ENCODE assay signal across 1 cellular context in the genomic region with DNA sequence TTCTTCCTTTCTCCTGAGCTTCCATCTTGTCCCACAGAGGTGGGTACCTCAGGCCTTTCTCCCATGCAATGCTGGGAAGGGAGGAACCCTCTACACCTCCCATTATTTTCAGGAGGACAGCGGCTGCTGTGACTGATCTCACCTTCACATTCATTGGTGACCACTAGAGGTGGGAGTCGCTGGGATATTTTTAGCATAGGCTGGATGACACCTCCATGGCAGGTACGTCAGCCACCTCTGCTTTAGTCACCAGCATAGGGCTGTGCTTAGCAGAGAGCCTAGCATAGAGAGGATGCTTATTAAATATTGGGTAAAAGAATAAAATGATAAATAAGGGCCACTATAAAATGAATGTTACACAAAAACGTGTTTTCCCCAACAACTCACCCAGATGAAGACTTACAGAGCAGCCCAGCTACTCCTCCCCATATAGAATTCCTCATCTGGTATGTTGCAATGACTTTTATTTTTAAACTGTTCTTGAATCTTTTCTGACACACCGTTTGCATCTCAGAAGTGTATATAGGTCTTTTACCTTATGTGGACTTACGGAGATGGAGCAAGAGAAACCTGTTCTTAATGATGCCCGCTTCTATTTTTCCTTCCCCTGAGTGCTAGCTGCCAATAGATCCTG.
TF ChIP-seq lines count a peak whose summit lies in the region.

No MANE protein-coding gene starts in this region.

TF ChIP-seq in GM23338, 12 proteins besides CTCF, POLR2A, EP300 and RAD21 (continued from another document):
- TF ChIP-seq, protein P1, sequence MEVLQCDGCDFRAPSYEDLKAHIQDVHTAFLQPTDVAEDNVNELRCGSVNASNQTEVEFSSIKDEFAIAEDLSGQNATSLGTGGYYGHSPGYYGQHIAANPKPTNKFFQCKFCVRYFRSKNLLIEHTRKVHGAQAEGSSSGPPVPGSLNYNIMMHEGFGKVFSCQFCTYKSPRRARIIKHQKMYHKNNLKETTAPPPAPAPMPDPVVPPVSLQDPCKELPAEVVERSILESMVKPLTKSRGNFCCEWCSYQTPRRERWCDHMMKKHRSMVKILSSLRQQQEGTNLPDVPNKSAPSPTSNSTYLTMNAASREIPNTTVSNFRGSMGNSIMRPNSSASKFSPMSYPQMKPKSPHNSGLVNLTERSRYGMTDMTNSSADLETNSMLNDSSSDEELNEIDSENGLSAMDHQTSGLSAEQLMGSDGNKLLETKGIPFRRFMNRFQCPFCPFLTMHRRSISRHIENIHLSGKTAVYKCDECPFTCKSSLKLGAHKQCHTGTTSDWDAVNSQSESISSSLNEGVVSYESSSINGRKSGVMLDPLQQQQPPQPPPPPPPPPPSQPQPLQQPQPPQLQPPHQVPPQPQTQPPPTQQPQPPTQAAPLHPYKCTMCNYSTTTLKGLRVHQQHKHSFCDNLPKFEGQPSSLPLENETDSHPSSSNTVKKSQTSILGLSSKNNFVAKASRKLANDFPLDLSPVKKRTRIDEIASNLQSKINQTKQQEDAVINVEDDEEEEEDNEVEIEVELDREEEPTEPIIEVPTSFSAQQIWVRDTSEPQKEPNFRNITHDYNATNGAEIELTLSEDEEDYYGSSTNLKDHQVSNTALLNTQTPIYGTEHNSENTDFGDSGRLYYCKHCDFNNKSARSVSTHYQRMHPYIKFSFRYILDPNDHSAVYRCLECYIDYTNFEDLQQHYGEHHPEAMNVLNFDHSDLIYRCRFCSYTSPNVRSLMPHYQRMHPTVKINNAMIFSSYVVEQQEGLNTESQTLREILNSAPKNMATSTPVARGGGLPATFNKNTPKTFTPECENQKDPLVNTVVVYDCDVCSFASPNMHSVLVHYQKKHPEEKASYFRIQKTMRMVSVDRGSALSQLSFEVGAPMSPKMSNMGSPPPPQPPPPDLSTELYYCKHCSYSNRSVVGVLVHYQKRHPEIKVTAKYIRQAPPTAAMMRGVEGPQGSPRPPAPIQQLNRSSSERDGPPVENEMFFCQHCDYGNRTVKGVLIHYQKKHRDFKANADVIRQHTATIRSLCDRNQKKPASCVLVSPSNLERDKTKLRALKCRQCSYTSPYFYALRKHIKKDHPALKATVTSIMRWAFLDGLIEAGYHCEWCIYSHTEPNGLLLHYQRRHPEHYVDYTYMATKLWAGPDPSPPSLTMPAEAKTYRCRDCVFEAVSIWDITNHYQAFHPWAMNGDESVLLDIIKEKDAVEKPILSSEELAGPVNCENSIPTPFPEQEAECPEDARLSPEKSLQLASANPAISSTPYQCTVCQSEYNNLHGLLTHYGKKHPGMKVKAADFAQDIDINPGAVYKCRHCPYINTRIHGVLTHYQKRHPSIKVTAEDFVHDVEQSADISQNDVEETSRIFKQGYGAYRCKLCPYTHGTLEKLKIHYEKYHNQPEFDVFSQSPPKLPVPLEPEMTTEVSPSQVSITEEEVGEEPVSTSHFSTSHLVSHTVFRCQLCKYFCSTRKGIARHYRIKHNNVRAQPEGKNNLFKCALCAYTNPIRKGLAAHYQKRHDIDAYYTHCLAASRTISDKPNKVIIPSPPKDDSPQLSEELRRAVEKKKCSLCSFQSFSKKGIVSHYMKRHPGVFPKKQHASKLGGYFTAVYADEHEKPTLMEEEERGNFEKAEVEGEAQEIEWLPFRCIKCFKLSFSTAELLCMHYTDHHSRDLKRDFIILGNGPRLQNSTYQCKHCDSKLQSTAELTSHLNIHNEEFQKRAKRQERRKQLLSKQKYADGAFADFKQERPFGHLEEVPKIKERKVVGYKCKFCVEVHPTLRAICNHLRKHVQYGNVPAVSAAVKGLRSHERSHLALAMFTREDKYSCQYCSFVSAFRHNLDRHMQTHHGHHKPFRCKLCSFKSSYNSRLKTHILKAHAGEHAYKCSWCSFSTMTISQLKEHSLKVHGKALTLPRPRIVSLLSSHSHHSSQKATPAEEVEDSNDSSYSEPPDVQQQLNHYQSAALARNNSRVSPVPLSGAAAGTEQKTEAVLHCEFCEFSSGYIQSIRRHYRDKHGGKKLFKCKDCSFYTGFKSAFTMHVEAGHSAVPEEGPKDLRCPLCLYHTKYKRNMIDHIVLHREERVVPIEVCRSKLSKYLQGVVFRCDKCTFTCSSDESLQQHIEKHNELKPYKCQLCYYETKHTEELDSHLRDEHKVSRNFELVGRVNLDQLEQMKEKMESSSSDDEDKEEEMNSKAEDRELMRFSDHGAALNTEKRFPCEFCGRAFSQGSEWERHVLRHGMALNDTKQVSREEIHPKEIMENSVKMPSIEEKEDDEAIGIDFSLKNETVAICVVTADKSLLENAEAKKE (CRISPR knock-in tag; IDR thresholded peaks at IDR 0.05), result no peak
TF ChIP-seq in GM23338: peak in this region for 0.
